Comparison of ENCODE assay signal across 1 cellular context in genomic region chr17:74892974-74893911, GRCh38.
A peak's percentile ranks its signal among the peaks of the same experiment; 100 is the strongest.
TF ChIP-seq lines count a peak whose summit lies in the region.

FADS6 (minus strand) TSS chr17:74893633; CDS start chr17:74893595, 38 bp downstream.

TF ChIP-seq in HepG2, 621 proteins besides CTCF, POLR2A, EP300 and RAD21 (continued from another document and continues in another):
- TF ChIP-seq UBTF (CRISPR knock-in tag; IDR thresholded peaks at IDR 0.05), result no peak; the same call in 1 of the 2 replicates
- no peak for TF ChIP-seq TARDBP (CRISPR knock-in tag; IDR thresholded peaks at IDR 0.05)
- TF ChIP-seq KDM3A (CRISPR knock-in tag; IDR thresholded peaks at IDR 0.05; ENCODE audit: low read depth), result no peak
- TF ChIP-seq ZNF280D (CRISPR knock-in tag; IDR thresholded peaks at IDR 0.05), result no peak
- TF ChIP-seq MAFG (CRISPR knock-in tag; IDR thresholded peaks at IDR 0.05), result no peak
- TF ChIP-seq ZFAT (CRISPR knock-in tag; conservative IDR thresholded peaks at IDR 0.05), result no peak
- no peak for TF ChIP-seq ZNF543 (CRISPR knock-in tag; IDR thresholded peaks at IDR 0.05)
- TF ChIP-seq FOXC1 (CRISPR knock-in tag; IDR thresholded peaks at IDR 0.05; ENCODE audit: borderline replicate concordance), result 0 out of 2 replicates have a peak, but pooled peaks have one; percentile 17
- TF ChIP-seq ZNF124 (CRISPR knock-in tag; IDR thresholded peaks at IDR 0.05), result no peak
- TF ChIP-seq ZNF816 (CRISPR knock-in tag; IDR thresholded peaks at IDR 0.05; ENCODE audit: borderline replicate concordance), result no peak
- no peak for TF ChIP-seq ISL2 (CRISPR knock-in tag; IDR thresholded peaks at IDR 0.05)
- no peak for TF ChIP-seq ZNF292 (CRISPR knock-in tag; IDR thresholded peaks at IDR 0.05; ENCODE audit: borderline replicate concordance, low read depth)
- no peak for TF ChIP-seq SMARCE1 (IDR thresholded peaks at IDR 0.05; ENCODE audit: borderline replicate concordance)
- no peak for TF ChIP-seq FOXO4 (CRISPR knock-in tag; conservative IDR thresholded peaks at IDR 0.05)
- peak; percentile 59; the same call in 1 of the 2 replicates for TF ChIP-seq ZNF317 (CRISPR knock-in tag; IDR thresholded peaks at IDR 0.05)
- 0 out of 2 replicates have a peak, but pooled peaks have one; percentile 25 for TF ChIP-seq ZNF777 (CRISPR knock-in tag; IDR thresholded peaks at IDR 0.05)
- no peak for TF ChIP-seq ZNF12 (CRISPR knock-in tag; IDR thresholded peaks at IDR 0.05)
- no peak for TF ChIP-seq WIZ (CRISPR knock-in tag; IDR thresholded peaks at IDR 0.05)
- TF ChIP-seq ZNF281 (CRISPR knock-in tag; IDR thresholded peaks at IDR 0.05; ENCODE audit: borderline replicate concordance), result no peak
- TF ChIP-seq ZNF724P (CRISPR knock-in tag; IDR thresholded peaks at IDR 0.05; ENCODE audit: borderline replicate concordance), result no peak
- TF ChIP-seq PCBP1 (IDR thresholded peaks at IDR 0.05; ENCODE audit: borderline replicate concordance, low read depth, low read length), result no peak
- no peak for TF ChIP-seq KAT8 (CRISPR knock-in tag; IDR thresholded peaks at IDR 0.05)
- TF ChIP-seq MEIS1 (CRISPR knock-in tag; IDR thresholded peaks at IDR 0.05; ENCODE audit: borderline replicate concordance), result no peak
- no peak for TF ChIP-seq PAXIP1 (CRISPR knock-in tag; conservative IDR thresholded peaks at IDR 0.05)
- TF ChIP-seq PITX1 (CRISPR knock-in tag; IDR thresholded peaks at IDR 0.05), result no peak
- no peak for TF ChIP-seq FLYWCH1 (CRISPR knock-in tag; IDR thresholded peaks at IDR 0.05)
- TF ChIP-seq NCOR1 (IDR thresholded peaks at IDR 0.05; ENCODE audit: borderline replicate concordance, low read length), result no peak
- no peak for TF ChIP-seq XBP1 (CRISPR knock-in tag; IDR thresholded peaks at IDR 0.05)
- no peak for TF ChIP-seq U2AF1 (optimal IDR thresholded peaks at IDR 0.05; ENCODE audit: low read depth, low read length)
- TF ChIP-seq ZNF264 (CRISPR knock-in tag; IDR thresholded peaks at IDR 0.05), result no peak
- no peak for TF ChIP-seq ZBTB4 (CRISPR knock-in tag; IDR thresholded peaks at IDR 0.05; ENCODE audit: borderline replicate concordance)
- no peak for TF ChIP-seq ZNF772 (CRISPR knock-in tag; IDR thresholded peaks at IDR 0.05)
- no peak for TF ChIP-seq SRF (IDR thresholded peaks at IDR 0.05; ENCODE audit: low read depth, low read length)
- TF ChIP-seq ZNF605 (CRISPR knock-in tag; IDR thresholded peaks at IDR 0.05), result no peak
- no peak for TF ChIP-seq ZNF331 (CRISPR knock-in tag; IDR thresholded peaks at IDR 0.05)
- TF ChIP-seq KLF15 (CRISPR knock-in tag; IDR thresholded peaks at IDR 0.05; ENCODE audit: borderline replicate concordance), result no peak
- no peak for TF ChIP-seq ZNF296 (CRISPR knock-in tag; conservative IDR thresholded peaks at IDR 0.05)
- no peak for TF ChIP-seq ZFP1 (CRISPR knock-in tag; IDR thresholded peaks at IDR 0.05)
- no peak for TF ChIP-seq TCF7 (IDR thresholded peaks at IDR 0.05; ENCODE audit: low read depth)
- no peak for TF ChIP-seq MATR3 (CRISPR knock-in tag; IDR thresholded peaks at IDR 0.05)
- no peak for TF ChIP-seq POGZ (CRISPR knock-in tag; IDR thresholded peaks at IDR 0.05)
- TF ChIP-seq PRDM10 (CRISPR knock-in tag; IDR thresholded peaks at IDR 0.05; ENCODE audit: low read depth), result no peak
- no peak for TF ChIP-seq LCORL (IDR thresholded peaks at IDR 0.05)
- TF ChIP-seq LCORL (CRISPR knock-in tag; IDR thresholded peaks at IDR 0.05), result no peak
- no peak for TF ChIP-seq ZNF282 (IDR thresholded peaks at IDR 0.05; ENCODE audit: partially characterized antibody)
- TF ChIP-seq NFE2L1 (CRISPR knock-in tag; IDR thresholded peaks at IDR 0.05; ENCODE audit: borderline replicate concordance), result peak; percentile 31; the same call in 1 of the 2 replicates
- no peak for TF ChIP-seq BCL6 (CRISPR knock-in tag; IDR thresholded peaks at IDR 0.05)
- no peak for TF ChIP-seq ZNF720 (CRISPR knock-in tag; IDR thresholded peaks at IDR 0.05)
